Comparison of ENCODE assay signal across 12 cellular contexts in genomic region chr9:134340475-134341186, GRCh38. TPM values are rescaled to one million over a fixed set of nuclear protein-coding genes. Genes with fewer than 3 reads are reported as not detected.
A peak's percentile ranks its signal among the peaks of the same experiment; 100 is the strongest.
DNase-seq lines count a peak whose midpoint lies in the region; ATAC-seq, FAIRE-seq and TF ChIP-seq lines count a peak whose summit lies in the region.
"Had no signal": no experiment of that assay in that cellular context is flagged by ENCODE, and none has a peak within 500 bp of the region (broad histone marks: within the 10 kb centered on the region; RNA-seq: fewer than 3 reads in every experiment).

No MANE protein-coding gene starts in this region.

- no TSS peak for BruUV-seq in K562 (replicated peaks; lab: Mats Ljungman, UMichigan)

- CTCF ChIA-PET in K562 (lab: Yijun Ruan, JAX; ENCODE audit: low intra/inter-chr PET ratio), result no interaction called here

- H3K36me3 ChIP-seq in K562 (ENCODE audit: control insufficient read depth, insufficient read depth, low read length), result no peaks in the 10 kb centered on the region; the same call in 2 of the 3 replicates
- H3K36me3 ChIP-seq in left lung, result no peaks in the 10 kb centered on the region

- H3K27ac ChIP-seq in K562 (ENCODE audit: extremely low read depth, low read depth, low read length) (no peak overlapping the region; the same call in 2 of the 3 replicates), left lung (peak overlapping the region; percentile 79 to 92), skin epidermis (peak overlapping the region in 19 of 21 experiments; percentile 34 to 86 (median 71))

- H3K27me3 Mint-ChIP-seq in IgD-negative memory B cell, result peaks cover 11% of the 10 kb centered on the region

- FAIRE-seq in K562 (lab: Jason Lieb, UNC), result no peak
- FAIRE-seq: TTC549 had no signal

- peaks cover 0 to 2% (median 0%) of the 10 kb centered on the region in 3 donors for H3K4me1 Mint-ChIP-seq in IgD-negative memory B cell

- intact Hi-C loops in K562 (cut with micrococcal nuclease), result no loop called here
- intact Hi-C loops in left lung (cut with DNase I), result no loop called here

- no peak overlapping the region for H3K4me2 ChIP-seq in K562 (ENCODE audit: insufficient read depth, low read length)

- peaks cover 13% of the 10 kb centered on the region for H3K9me1 ChIP-seq in K562 (ENCODE audit: control insufficient read depth, insufficient read depth, low read length)

- DNase-seq in K562 (ENCODE audit: extremely low read depth in 1 of 4, low spot score in 3 of 4) (no peak), left lung (peak in 1 of 2 donors; percentile 73), NCI-H1417 treated with DMSO at 0.1 percent for 48 hours (lab: John Stamatoyannopoulos, UW) (no peak), DMS53 (lab: John Stamatoyannopoulos, UW) (no peak), OCI-M2 (lab: John Stamatoyannopoulos, UW; ENCODE audit: unreplicated experiment) (no peak)
- DNase-seq: NCI-H1694; NK-92 treated with Interleukin-12 subunit alpha and Interleukin-12 subunit beta, amount 100 ng/mL, for 24 hours had no signal

- H3K9me3 ChIP-seq in K562 (replicated peaks; ENCODE audit: control insufficient read depth, insufficient read depth, low read depth, low read length), result no peaks in the 10 kb centered on the region
- H3K9me3 ChIP-seq in left lung, result no peaks in the 10 kb centered on the region

- ATAC-seq in K562 (no peak), left lung (peak; percentile 36), HG03354 (IDR thresholded peaks at IDR 0.05; ENCODE audit: poor library complexity, severe bottlenecking, unreplicated experiment) (no peak)

- H3K79me2 ChIP-seq in K562 (ENCODE audit: control insufficient read depth, insufficient read depth, low read length), result peaks cover 85% of the 10 kb centered on the region

- no peaks in the 10 kb centered on the region for H3K36me3 Mint-ChIP-seq in IgD-negative memory B cell

- H3K4me1 ChIP-seq in K562 (replicated peaks in 1 of 2; ENCODE audit: control insufficient read depth in 2 of 2, insufficient read depth in 2 of 2, low read length in 2 of 2) (peaks cover 49 to 100% of the 10 kb centered on the region in 2 experiments), left lung (peaks cover 64 to 100% of the 10 kb centered on the region in 2 donors)

- peak overlapping the region in 2 of 3 donors; percentile 23 to 41 for H3K27ac Mint-ChIP-seq in IgD-negative memory B cell
- H3K27ac Mint-ChIP-seq: activated T-helper 1 cell treated with anti-CD3 and anti-CD28 coated beads, Interleukin-12 subunit alpha, Interleukin-12 subunit beta, Interleukin-2, Interleukin-4 antibody, amounts not matched to agents 30 ng/mL and 10 ng/mL and 1 ng/mL, durations not matched to agents 14 hours and 24 hours and 36 hours had no signal

- TF ChIP-seq RAD21 in K562 (CRISPR knock-in tag; conservative IDR thresholded peaks at IDR 0.05 in 1 of 2, IDR thresholded peaks at IDR 0.05 in 1 of 2), result no peak

- no peak overlapping the region for H2AFZ ChIP-seq in K562 (ENCODE audit: low read depth, low read length)

- no peak overlapping the region for H3K4me3 Mint-ChIP-seq in IgD-negative memory B cell
- H3K4me3 Mint-ChIP-seq: activated T-helper 1 cell treated with anti-CD3 and anti-CD28 coated beads, Interleukin-12 subunit alpha, Interleukin-12 subunit beta, Interleukin-2, Interleukin-4 antibody, amounts not matched to agents 30 ng/mL and 10 ng/mL and 1 ng/mL, durations not matched to agents 14 hours and 24 hours and 36 hours had no signal

- no peak for TF ChIP-seq EP300 in K562 (IDR thresholded peaks at IDR 0.05; ENCODE audit: low read length)

- POLR2A ChIA-PET in K562 (lab: Yijun Ruan, JAX), result interaction anchor here (0.8 to 1.9 kb wide), 3 partner anchors 8 to 96 kb away, joined by 3 to 12 read pairs (median 3); no protein-coding TSS in a partner anchor

- peaks cover 21% of the 10 kb centered on the region; the same call in 1 of the 2 replicates for H4K20me1 ChIP-seq in K562 (replicated peaks; ENCODE audit: control insufficient read depth, insufficient read depth, low read length)

- no peak for TF ChIP-seq POLR2A in K562 (conservative IDR thresholded peaks at IDR 0.05)

- TF ChIP-seq CTCF in K562 (IDR thresholded peaks at IDR 0.05 in 2 of 3, conservative IDR thresholded peaks at IDR 0.05 in 1 of 3; ENCODE audit: insufficient read depth in 2 of 3, low read depth in 1 of 3, low read length in 3 of 3), result no peak
- no peak for TF ChIP-seq CTCF in left lung (IDR thresholded peaks at IDR 0.05)

- no peak overlapping the region for H3K4me3 ChIP-seq in K562
- no peak overlapping the region for H3K4me3 ChIP-seq in left lung
- no peak overlapping the region for H3K4me3 ChIP-seq in skin epidermis

- WGBS in K562 (ENCODE audit: insufficient coverage, low coverage, missing lambda C conversion rate), result 94% methylated on average over 27 of the region's 28 CpGs

- no peaks in the 10 kb centered on the region for H3K9me3 Mint-ChIP-seq in IgD-negative memory B cell
- H3K9me3 Mint-ChIP-seq: activated T-helper 1 cell treated with anti-CD3 and anti-CD28 coated beads, Interleukin-12 subunit alpha, Interleukin-12 subunit beta, Interleukin-2, Interleukin-4 antibody, amounts not matched to agents 30 ng/mL and 10 ng/mL and 1 ng/mL, durations not matched to agents 14 hours and 24 hours and 36 hours had no signal

- in situ Hi-C loops in K562 (cut with MboI), result no loop called here

- H3K27me3 ChIP-seq in K562 (ENCODE audit: control insufficient read depth in 2 of 2, insufficient read depth in 2 of 2, low read length in 2 of 2), result no peaks in the 10 kb centered on the region
- no peaks in the 10 kb centered on the region for H3K27me3 ChIP-seq in left lung

- peak overlapping the region in 1 of 2 experiments; percentile 23; a peak in 2 of 4 replicates for H3K9ac ChIP-seq in K562 (ENCODE audit: insufficient read depth in 1 of 2, low read depth in 2 of 2, low read length in 2 of 2)

TF ChIP-seq in K562, 482 proteins besides CTCF, POLR2A, EP300 and RAD21:
- TF ChIP-seq HMGN3 (IDR thresholded peaks at IDR 0.05; ENCODE audit: borderline replicate concordance, extremely low read depth, insufficient read length, low read depth, low read length) (peak; percentile 19), ETV5 (CRISPR knock-in tag; IDR thresholded peaks at IDR 0.05; ENCODE audit: low read depth) (no peak)

RNA-seq across cellular contexts. Expression of gene RXRA, which starts 14.4 kb away (rescaled TPM):
- polyA plus RNA-seq in IgD-negative memory B cell (0.80 TPM), K562 (2011; rRNA removed) (4.0 and 4.6 TPM in 2 replicates), K562 (2014; fragmentation: Illumina TruSeq; extraction: Trizol) (5.2 and 14.5 TPM in 2 replicates), K562 (2014; fragmentation: Nextera tagmentation; extraction: Ambion mirVana) (under 1 TPM; 0.35 to 0.56 TPM), K562 (2014; rRNA removed) (6.8 and 14.8 TPM in 2 replicates)
- 9.2 and 26.3 TPM in 2 replicates for total RNA-seq in K562 (2011; cell fraction: chromatin; rRNA removed; ENCODE audit: low replicate concordance)
- 12.6 and 15.3 TPM in 2 replicates for total RNA-seq in K562 (2011; cell fraction: nucleolus; rRNA removed)
- 9.4 and 10.3 TPM in 2 replicates for total RNA-seq in K562 (2011; cell fraction: nucleoplasm; rRNA removed)
- total RNA-seq in K562 (2014; rRNA removed) (9.6 and 11.0 TPM in 2 replicates), K562 (2014; rRNA removed; fragmentation: Illumina TruSeq; extraction: Trizol) (1.5 and 1.8 TPM in 2 replicates), K562 (2015; rRNA removed; fragmentation: Illumina TruSeq; extraction: Trizol) (4.2 and 5.7 TPM in 2 replicates), K562 (2021) (21.4 and 23.6 TPM in 2 replicates), left lung (10 to 100 TPM; 56.7 to 79.5 TPM)
- 8.4 and 14.0 TPM in 2 replicates for polyA plus RNA-seq in K562 (2011; cell fraction: cytosol; rRNA removed)
- polyA plus RNA-seq in K562 (2011; cell fraction: nucleus; rRNA removed), result 7.8 and 14.2 TPM in 2 replicates
- polyA plus RNA-seq in K562 (2012), result 13.9 and 14.6 TPM in 2 replicates
- polyA minus RNA-seq in K562 (2011; rRNA and poly(A)+ RNA removed), result 2.2 and 4.3 TPM in 2 replicates
- 13.6 and 24.3 TPM in 2 replicates for polyA minus RNA-seq in K562 (2011; cell fraction: cytosol; rRNA and poly(A)+ RNA removed)
- polyA minus RNA-seq in K562 (2011; cell fraction: nucleus; rRNA and poly(A)+ RNA removed), result 6.7 and 8.4 TPM in 2 replicates
